In genomic region chr22:48369789-48370507, GRCh38 we compare ENCODE assay signal across 1 cellular context.
TF ChIP-seq lines count a peak whose summit lies in the region.

No MANE protein-coding gene starts in this region.

TF ChIP-seq in H1, 55 proteins besides CTCF, POLR2A, EP300 and RAD21 (continued from another document):
- TF ChIP-seq E2F6 (IDR thresholded peaks at IDR 0.05) (peak; percentile 94), RNF2 (IDR thresholded peaks at IDR 0.05; ENCODE audit: borderline replicate concordance, low read depth, low read length, missing control alignments, poor library complexity, severe bottlenecking) (no peak), SRF (IDR thresholded peaks at IDR 0.05; ENCODE audit: low read depth, low read length) (no peak), GABPA (IDR thresholded peaks at IDR 0.05; ENCODE audit: borderline replicate concordance, insufficient read depth, low read length) (no peak), KDM5A (IDR thresholded peaks at IDR 0.05; ENCODE audit: low read length) (no peak), TEAD4 (IDR thresholded peaks at IDR 0.05; ENCODE audit: low read depth, low read length) (peak; percentile 58), SIRT6 (IDR thresholded peaks at IDR 0.05; ENCODE audit: low read length) (no peak), SP1 (IDR thresholded peaks at IDR 0.05; ENCODE audit: low read depth, low read length) (peak; percentile 70; the same call in 1 of the 2 replicates), CREB1 (IDR thresholded peaks at IDR 0.05) (no peak), SIN3A (conservative IDR thresholded peaks at IDR 0.05 in 1 of 2, IDR thresholded peaks at IDR 0.05 in 1 of 2; ENCODE audit: low read depth in 1 of 2, low read length in 2 of 2) (0 out of 4 replicates have a peak, but pooled peaks have one; percentile 9 to 59), MAFK (IDR thresholded peaks at IDR 0.05; ENCODE audit: low read depth, low read length) (no peak), TCF12 (IDR thresholded peaks at IDR 0.05; ENCODE audit: low read depth, low read length) (no peak), SP2 (IDR thresholded peaks at IDR 0.05; ENCODE audit: low read length) (no peak), CHD2 (IDR thresholded peaks at IDR 0.05; ENCODE audit: low read length) (no peak), TBP (IDR thresholded peaks at IDR 0.05; ENCODE audit: low read depth, low read length) (no peak), HDAC6 (IDR thresholded peaks at IDR 0.05; ENCODE audit: low read depth, low read length) (no peak), JUND (IDR thresholded peaks at IDR 0.05; ENCODE audit: low read length) (no peak), POU5F1 (IDR thresholded peaks at IDR 0.05; ENCODE audit: low read depth, low read length) (0 out of 2 replicates have a peak, but pooled peaks have one; percentile 10), ASH2L (IDR thresholded peaks at IDR 0.05; ENCODE audit: low read length) (peak; percentile 95), TAF7 (optimal IDR thresholded peaks at IDR 0.05; ENCODE audit: borderline replicate concordance, low read depth, low read length) (no peak), CTBP2 (IDR thresholded peaks at IDR 0.05; ENCODE audit: borderline replicate concordance, insufficient read depth, insufficient read length, low read length) (no peak), SUZ12 (IDR thresholded peaks at IDR 0.05; ENCODE audit: low read length) (no peak), TAF1 (IDR thresholded peaks at IDR 0.05; ENCODE audit: low read depth, low read length) (no peak; the same call in 1 of the 2 replicates), SIX5 (IDR thresholded peaks at IDR 0.05; ENCODE audit: low read depth, low read length) (no peak), USF2 (IDR thresholded peaks at IDR 0.05; ENCODE audit: low read length) (no peak), MAX (IDR thresholded peaks at IDR 0.05) (peak; percentile 99), CBX5 (IDR thresholded peaks at IDR 0.05; ENCODE audit: low read depth, low read length) (no peak), KDM4A (IDR thresholded peaks at IDR 0.05; ENCODE audit: low read depth, low read length, severe bottlenecking) (no peak)
- TF ChIP-seq, protein P1, sequence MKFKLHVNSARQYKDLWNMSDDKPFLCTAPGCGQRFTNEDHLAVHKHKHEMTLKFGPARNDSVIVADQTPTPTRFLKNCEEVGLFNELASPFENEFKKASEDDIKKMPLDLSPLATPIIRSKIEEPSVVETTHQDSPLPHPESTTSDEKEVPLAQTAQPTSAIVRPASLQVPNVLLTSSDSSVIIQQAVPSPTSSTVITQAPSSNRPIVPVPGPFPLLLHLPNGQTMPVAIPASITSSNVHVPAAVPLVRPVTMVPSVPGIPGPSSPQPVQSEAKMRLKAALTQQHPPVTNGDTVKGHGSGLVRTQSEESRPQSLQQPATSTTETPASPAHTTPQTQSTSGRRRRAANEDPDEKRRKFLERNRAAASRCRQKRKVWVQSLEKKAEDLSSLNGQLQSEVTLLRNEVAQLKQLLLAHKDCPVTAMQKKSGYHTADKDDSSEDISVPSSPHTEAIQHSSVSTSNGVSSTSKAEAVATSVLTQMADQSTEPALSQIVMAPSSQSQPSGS (IDR thresholded peaks at IDR 0.05; ENCODE audit: low read length) = no peak; the same call in 1 of the 2 replicates
- TF ChIP-seq, protein P2, sequence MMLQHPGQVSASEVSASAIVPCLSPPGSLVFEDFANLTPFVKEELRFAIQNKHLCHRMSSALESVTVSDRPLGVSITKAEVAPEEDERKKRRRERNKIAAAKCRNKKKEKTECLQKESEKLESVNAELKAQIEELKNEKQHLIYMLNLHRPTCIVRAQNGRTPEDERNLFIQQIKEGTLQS (IDR thresholded peaks at IDR 0.05; ENCODE audit: insufficient read depth, low read depth, low read length) = no peak
- TF ChIP-seq, protein P3, sequence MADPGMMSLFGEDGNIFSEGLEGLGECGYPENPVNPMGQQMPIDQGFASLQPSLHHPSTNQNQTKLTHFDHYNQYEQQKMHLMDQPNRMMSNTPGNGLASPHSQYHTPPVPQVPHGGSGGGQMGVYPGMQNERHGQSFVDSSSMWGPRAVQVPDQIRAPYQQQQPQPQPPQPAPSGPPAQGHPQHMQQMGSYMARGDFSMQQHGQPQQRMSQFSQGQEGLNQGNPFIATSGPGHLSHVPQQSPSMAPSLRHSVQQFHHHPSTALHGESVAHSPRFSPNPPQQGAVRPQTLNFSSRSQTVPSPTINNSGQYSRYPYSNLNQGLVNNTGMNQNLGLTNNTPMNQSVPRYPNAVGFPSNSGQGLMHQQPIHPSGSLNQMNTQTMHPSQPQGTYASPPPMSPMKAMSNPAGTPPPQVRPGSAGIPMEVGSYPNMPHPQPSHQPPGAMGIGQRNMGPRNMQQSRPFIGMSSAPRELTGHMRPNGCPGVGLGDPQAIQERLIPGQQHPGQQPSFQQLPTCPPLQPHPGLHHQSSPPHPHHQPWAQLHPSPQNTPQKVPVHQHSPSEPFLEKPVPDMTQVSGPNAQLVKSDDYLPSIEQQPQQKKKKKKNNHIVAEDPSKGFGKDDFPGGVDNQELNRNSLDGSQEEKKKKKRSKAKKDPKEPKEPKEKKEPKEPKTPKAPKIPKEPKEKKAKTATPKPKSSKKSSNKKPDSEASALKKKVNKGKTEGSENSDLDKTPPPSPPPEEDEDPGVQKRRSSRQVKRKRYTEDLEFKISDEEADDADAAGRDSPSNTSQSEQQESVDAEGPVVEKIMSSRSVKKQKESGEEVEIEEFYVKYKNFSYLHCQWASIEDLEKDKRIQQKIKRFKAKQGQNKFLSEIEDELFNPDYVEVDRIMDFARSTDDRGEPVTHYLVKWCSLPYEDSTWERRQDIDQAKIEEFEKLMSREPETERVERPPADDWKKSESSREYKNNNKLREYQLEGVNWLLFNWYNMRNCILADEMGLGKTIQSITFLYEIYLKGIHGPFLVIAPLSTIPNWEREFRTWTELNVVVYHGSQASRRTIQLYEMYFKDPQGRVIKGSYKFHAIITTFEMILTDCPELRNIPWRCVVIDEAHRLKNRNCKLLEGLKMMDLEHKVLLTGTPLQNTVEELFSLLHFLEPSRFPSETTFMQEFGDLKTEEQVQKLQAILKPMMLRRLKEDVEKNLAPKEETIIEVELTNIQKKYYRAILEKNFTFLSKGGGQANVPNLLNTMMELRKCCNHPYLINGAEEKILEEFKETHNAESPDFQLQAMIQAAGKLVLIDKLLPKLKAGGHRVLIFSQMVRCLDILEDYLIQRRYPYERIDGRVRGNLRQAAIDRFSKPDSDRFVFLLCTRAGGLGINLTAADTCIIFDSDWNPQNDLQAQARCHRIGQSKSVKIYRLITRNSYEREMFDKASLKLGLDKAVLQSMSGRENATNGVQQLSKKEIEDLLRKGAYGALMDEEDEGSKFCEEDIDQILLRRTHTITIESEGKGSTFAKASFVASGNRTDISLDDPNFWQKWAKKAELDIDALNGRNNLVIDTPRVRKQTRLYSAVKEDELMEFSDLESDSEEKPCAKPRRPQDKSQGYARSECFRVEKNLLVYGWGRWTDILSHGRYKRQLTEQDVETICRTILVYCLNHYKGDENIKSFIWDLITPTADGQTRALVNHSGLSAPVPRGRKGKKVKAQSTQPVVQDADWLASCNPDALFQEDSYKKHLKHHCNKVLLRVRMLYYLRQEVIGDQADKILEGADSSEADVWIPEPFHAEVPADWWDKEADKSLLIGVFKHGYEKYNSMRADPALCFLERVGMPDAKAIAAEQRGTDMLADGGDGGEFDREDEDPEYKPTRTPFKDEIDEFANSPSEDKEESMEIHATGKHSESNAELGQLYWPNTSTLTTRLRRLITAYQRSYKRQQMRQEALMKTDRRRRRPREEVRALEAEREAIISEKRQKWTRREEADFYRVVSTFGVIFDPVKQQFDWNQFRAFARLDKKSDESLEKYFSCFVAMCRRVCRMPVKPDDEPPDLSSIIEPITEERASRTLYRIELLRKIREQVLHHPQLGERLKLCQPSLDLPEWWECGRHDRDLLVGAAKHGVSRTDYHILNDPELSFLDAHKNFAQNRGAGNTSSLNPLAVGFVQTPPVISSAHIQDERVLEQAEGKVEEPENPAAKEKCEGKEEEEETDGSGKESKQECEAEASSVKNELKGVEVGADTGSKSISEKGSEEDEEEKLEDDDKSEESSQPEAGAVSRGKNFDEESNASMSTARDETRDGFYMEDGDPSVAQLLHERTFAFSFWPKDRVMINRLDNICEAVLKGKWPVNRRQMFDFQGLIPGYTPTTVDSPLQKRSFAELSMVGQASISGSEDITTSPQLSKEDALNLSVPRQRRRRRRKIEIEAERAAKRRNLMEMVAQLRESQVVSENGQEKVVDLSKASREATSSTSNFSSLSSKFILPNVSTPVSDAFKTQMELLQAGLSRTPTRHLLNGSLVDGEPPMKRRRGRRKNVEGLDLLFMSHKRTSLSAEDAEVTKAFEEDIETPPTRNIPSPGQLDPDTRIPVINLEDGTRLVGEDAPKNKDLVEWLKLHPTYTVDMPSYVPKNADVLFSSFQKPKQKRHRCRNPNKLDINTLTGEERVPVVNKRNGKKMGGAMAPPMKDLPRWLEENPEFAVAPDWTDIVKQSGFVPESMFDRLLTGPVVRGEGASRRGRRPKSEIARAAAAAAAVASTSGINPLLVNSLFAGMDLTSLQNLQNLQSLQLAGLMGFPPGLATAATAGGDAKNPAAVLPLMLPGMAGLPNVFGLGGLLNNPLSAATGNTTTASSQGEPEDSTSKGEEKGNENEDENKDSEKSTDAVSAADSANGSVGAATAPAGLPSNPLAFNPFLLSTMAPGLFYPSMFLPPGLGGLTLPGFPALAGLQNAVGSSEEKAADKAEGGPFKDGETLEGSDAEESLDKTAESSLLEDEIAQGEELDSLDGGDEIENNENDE (IDR thresholded peaks at IDR 0.05; ENCODE audit: insufficient replicate concordance, low read length) = no peak
